Comparison of ENCODE assay signal across 12 cellular contexts in genomic region chr1:205913451-205914204, GRCh38. TPM values are rescaled to one million over a fixed set of nuclear protein-coding genes. Genes with fewer than 3 reads are reported as not detected.
DNase-seq lines count a peak whose midpoint lies in the region; ATAC-seq, FAIRE-seq and TF ChIP-seq lines count a peak whose summit lies in the region.
"Had no signal": no experiment of that assay in that cellular context is flagged by ENCODE, and none has a peak within 500 bp of the region (broad histone marks: within the 10 kb centered on the region; RNA-seq: fewer than 3 reads in every experiment).

No MANE protein-coding gene starts in this region.

- H3K27me3 ChIP-seq in adrenal gland (peaks cover 15% of the 10 kb centered on the region), gastrocnemius medialis (no peaks in the 10 kb centered on the region)

- ATAC-seq in left ventricle myocardium superior = peak; percentile 63
- ATAC-seq in gastrocnemius medialis = peak in 1 of 2 donors; percentile 37
- ATAC-seq in GM18519 (IDR thresholded peaks at IDR 0.05; ENCODE audit: low FRiP score, unreplicated experiment) = no peak
- ATAC-seq in mucosa of descending colon = no peak
- ATAC-seq: activated naive CD4-positive, alpha-beta T cell treated with anti-CD3 and anti-CD28 coated beads, Interleukin-2, amount 50 U/mL, for 72 hours; HCT116 had no signal

- H3K27ac ChIP-seq in adrenal gland (no peak overlapping the region), gastrocnemius medialis (peak overlapping the region in 3 of 4 donors; percentile 55 to 73 (median 64))

- intact Hi-C loops in adrenal gland (cut with DNase I) (loop anchor here in 1 of 2 donors (10.0 kb wide), 1 partner anchor 119 kb away; no protein-coding TSS in a partner anchor), left ventricle myocardium superior (cut with micrococcal nuclease) (no loop called here), gastrocnemius medialis (cut with DNase I; ENCODE audit: low total_unique reads) (no loop called here), mucosa of descending colon (cut with DNase I, micrococcal nuclease) (loop anchor here in 1 of 2 donors (10.0 kb wide), 1 partner anchor 119 kb away; no protein-coding TSS in a partner anchor)

- H3K36me3 ChIP-seq in adrenal gland (replicated peaks in 1 of 2) = no peaks in the 10 kb centered on the region
- H3K36me3 ChIP-seq in gastrocnemius medialis = no peaks in the 10 kb centered on the region
- H3K36me3 ChIP-seq in mucosa of descending colon (ENCODE audit: low read depth) = no peaks in the 10 kb centered on the region

- peak; percentile 43 for DNase-seq in Daoy (ENCODE audit: low read depth)
- DNase-seq in adrenal gland = peak in 6 of 7 donors; percentile 37 to 78 (median 72)
- peak; percentile 82 for DNase-seq in left ventricle myocardium superior
- peak in 1 of 2 donors; percentile 40 for DNase-seq in gastrocnemius medialis
- no peak for DNase-seq in GM12892 (ENCODE audit: insufficient read length)
- DNase-seq in HT-29 (ENCODE audit: low spot score) = no peak
- no peak for DNase-seq in mucosa of descending colon
- DNase-seq: NCI-H1694; stimulated activated CD4-positive, alpha-beta T cell treated with anti-CD3 and anti-CD28 coated beads, Interleukin-4, amount 100 ng/mL, for 4 hours had no signal

- TF ChIP-seq POLR2A in adrenal gland (IDR thresholded peaks at IDR 0.05) (no peak), gastrocnemius medialis (IDR thresholded peaks at IDR 0.05) (no peak), GM12892 (IDR thresholded peaks at IDR 0.05; ENCODE audit: low read depth, low read length) (no peak)

- WGBS in adrenal gland, 4 donors = 17 to 32% (median 21%) methylated on average over 3 to 4 of the region's 4 CpGs

- no peak for TF ChIP-seq CTCF in adrenal gland (IDR thresholded peaks at IDR 0.05)
- no peak for TF ChIP-seq CTCF in gastrocnemius medialis (IDR thresholded peaks at IDR 0.05 in 4 of 5, conservative IDR thresholded peaks at IDR 0.05 in 1 of 5)
- no peak for TF ChIP-seq CTCF in mucosa of descending colon (IDR thresholded peaks at IDR 0.05)

- FAIRE-seq in GM12892 (lab: Jason Lieb, UNC) = no peak

- H3K4me3 ChIP-seq in adrenal gland = no peak overlapping the region
- H3K4me3 ChIP-seq in gastrocnemius medialis = no peak overlapping the region
- no peak overlapping the region for H3K4me3 ChIP-seq in mucosa of descending colon

- H3K9me3 ChIP-seq in adrenal gland (replicated peaks in 1 of 3) (no peaks in the 10 kb centered on the region), gastrocnemius medialis (no peaks in the 10 kb centered on the region), mucosa of descending colon (no peaks in the 10 kb centered on the region)

- in situ Hi-C loops in gastrocnemius medialis (cut with MboI; ENCODE audit: low sequenced_read_pairs in 4 of 4) = loop anchor here (10.0 to 25.0 kb wide), 5 partner anchors 71 to 199 kb away; partner anchors contain the start of genes AVPR1B (in 1 of the 4) and RAB29 (in 1 of the 4)

- H3K4me1 ChIP-seq in adrenal gland (replicated peaks in 1 of 2) (no peaks in the 10 kb centered on the region), gastrocnemius medialis (peaks cover 23 to 36% of the 10 kb centered on the region in 2 donors), mucosa of descending colon (ENCODE audit: low read depth) (no peaks in the 10 kb centered on the region)

RNA-seq across cellular contexts. Expression of gene SLC26A9, which starts 29.6 kb away (rescaled TPM):
- total RNA-seq in Daoy (2014; rRNA removed; shearing (Covaris generic)) = not detected in 2 replicates
- total RNA-seq in adrenal gland (under 1 TPM in 1 of 8 donors, not detected in 7; 0.04 TPM), left ventricle myocardium superior (34.0 TPM), gastrocnemius medialis (under 1 TPM; 0.10 to 0.32 (median 0.26) TPM), mucosa of descending colon (not detected)
- polyA plus RNA-seq in adrenal gland = under 1 TPM in 1 of 3 donors, not detected in 2; 0.03 TPM
- 0.32 TPM for polyA plus RNA-seq in GM12892 (2012; ENCODE audit: missing spikeins)
- total RNA-seq in HT-29 (2014; rRNA removed; shearing (Covaris generic)) = 0.37 and 0.43 TPM in 2 replicates
- total RNA-seq: activated naive CD4-positive, alpha-beta T cell treated with anti-CD3 and anti-CD28 coated beads, Interleukin-2, amount 50 U/mL, for 72 hours had no signal

Comparison
In these comparisons a context has a peak if more than half of its experiments do, and no peak if none do; other contexts are left out.
1. DNase-seq: peak in Daoy (single experiment), adrenal gland (6 of 7) and left ventricle myocardium superior (single experiment); none in GM12892 (single experiment), HT-29 (single experiment) and mucosa of descending colon (0 of 3).
2. H3K27ac ChIP-seq: peak in gastrocnemius medialis (3 of 4); none in adrenal gland (0 of 5).
3. RNA of gene SLC26A9, which starts 29.6 kb away (total RNA-seq): 34.0 TPM in left ventricle myocardium superior (single experiment); 0.37 to 0.43 TPM in HT-29, 0.10 to 0.32 TPM in gastrocnemius medialis, not detected in Daoy, 0.04 TPM in adrenal gland and not detected in mucosa of descending colon; every median in the first group is over 10 times any median in the second.